16 cellular contexts compared by ENCODE assay signal in the genomic region with DNA sequence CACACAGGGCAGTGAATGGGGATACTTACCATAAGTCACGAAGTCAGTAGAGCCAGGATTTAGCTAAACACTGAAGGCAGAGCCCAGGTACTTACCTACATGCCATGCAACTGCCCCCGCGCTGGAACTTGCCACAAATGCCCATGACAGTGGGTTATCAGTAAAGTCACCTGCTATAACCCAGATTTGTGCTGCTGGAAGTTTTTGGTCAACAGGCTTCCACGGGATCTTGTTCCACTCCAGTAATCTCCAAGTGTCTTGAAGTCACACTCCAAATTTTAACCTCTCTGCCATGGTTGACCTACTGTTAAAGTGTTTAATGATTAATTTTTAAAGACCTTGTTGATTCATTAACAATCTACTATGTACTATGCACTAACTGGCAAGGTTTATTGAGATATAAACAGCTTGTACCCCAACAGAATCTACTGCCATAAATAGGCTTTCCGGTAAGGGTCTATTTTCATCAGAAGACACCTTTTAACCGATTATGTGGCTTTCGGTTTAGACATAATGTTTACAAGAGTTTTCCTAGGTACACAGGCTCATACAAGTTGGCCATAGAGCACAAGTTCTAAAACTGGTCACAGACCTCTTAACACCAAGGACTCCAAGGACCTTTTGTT. TPM values are rescaled to one million over a fixed set of nuclear protein-coding genes. Genes with fewer than 3 reads are reported as not detected.
A peak's percentile ranks its signal among the peaks of the same experiment; 100 is the strongest.
DNase-seq lines count a peak whose midpoint lies in the region; ATAC-seq and TF ChIP-seq lines count a peak whose summit lies in the region.
"Had no signal": no experiment of that assay in that cellular context is flagged by ENCODE, and none has a peak within 500 bp of the region (broad histone marks: within the 10 kb centered on the region; RNA-seq: fewer than 3 reads in every experiment).

No MANE protein-coding gene starts in this region.

- TF ChIP-seq CTCF in ascending aorta (IDR thresholded peaks at IDR 0.05): no peak

- H3K27me3 Mint-ChIP-seq in activated CD4-positive, alpha-beta memory T cell treated with anti-CD3 and anti-CD28 coated beads, Interleukin-2, amount 10 ng/mL, durations not matched to agents 7 days and 5 days: peaks cover 1% of the 10 kb centered on the region

- peaks cover 3 to 4% of the 10 kb centered on the region in 2 donors for H3K4me1 ChIP-seq in ascending aorta

- no peak overlapping the region for H3K4me3 Mint-ChIP-seq in activated CD4-positive, alpha-beta memory T cell treated with anti-CD3 and anti-CD28 coated beads, Interleukin-2, amount 10 ng/mL, durations not matched to agents 7 days and 5 days
- H3K4me3 Mint-ChIP-seq: activated naive CD8-positive, alpha-beta T cell treated with anti-CD3 and anti-CD28 coated beads for 36 hours had no signal

- H3K36me3 Mint-ChIP-seq in activated naive CD4-positive, alpha-beta T cell treated with anti-CD3 and anti-CD28 coated beads, Interleukin-2, amount 50 U/mL, for 72 hours: no peaks in the 10 kb centered on the region
- no peaks in the 10 kb centered on the region for H3K36me3 Mint-ChIP-seq in activated CD4-positive, alpha-beta memory T cell treated with anti-CD3 and anti-CD28 coated beads, Interleukin-2, amount 10 ng/mL, durations not matched to agents 7 days and 5 days (ENCODE audit: low read depth)

- CTCF ChIA-PET in activated CD4-positive, alpha-beta memory T cell treated with anti-CD3 and anti-CD28 coated beads, Interleukin-2, amount 10 ng/mL, durations not matched to agents 7 days and 5 days (lab: Charles Lee): interaction anchor here (1.0 kb wide), 1 partner anchor 67 kb away, joined by 4 read pairs; no protein-coding TSS in a partner anchor

- H3K27ac Mint-ChIP-seq in activated naive CD4-positive, alpha-beta T cell treated with anti-CD3 and anti-CD28 coated beads, Interleukin-2, amount 50 U/mL, for 72 hours: no peak overlapping the region
- no peak overlapping the region for H3K27ac Mint-ChIP-seq in activated CD4-positive, alpha-beta memory T cell treated with anti-CD3 and anti-CD28 coated beads, Interleukin-2, amount 10 ng/mL, durations not matched to agents 7 days and 5 days
- H3K27ac Mint-ChIP-seq: activated naive CD8-positive, alpha-beta T cell treated with anti-CD3 and anti-CD28 coated beads for 36 hours had no signal

- H3K4me1 Mint-ChIP-seq in activated CD4-positive, alpha-beta memory T cell treated with anti-CD3 and anti-CD28 coated beads, Interleukin-2, amount 10 ng/mL, durations not matched to agents 7 days and 5 days: peaks cover 3% of the 10 kb centered on the region

- H3K27me3 ChIP-seq in ascending aorta: no peaks in the 10 kb centered on the region
- H3K27me3 ChIP-seq: cardiac muscle cell had no signal

- ATAC-seq in activated naive CD4-positive, alpha-beta T cell treated with anti-CD3 and anti-CD28 coated beads, Interleukin-2, amount 50 U/mL, for 72 hours: no peak
- ATAC-seq in activated CD4-positive, CD25-positive, alpha-beta regulatory T cell treated with anti-CD3 and anti-CD28 coated beads, Interleukin-2, amount 50 U/mL, for 24 hours: no peak

- H3K9me3 ChIP-seq in ascending aorta: no peaks in the 10 kb centered on the region

- intact Hi-C loops in ascending aorta (cut with DNase I): no loop called here

- peak overlapping the region in 1 of 2 donors; percentile 38 for H3K4me3 ChIP-seq in ascending aorta
- H3K4me3 ChIP-seq: cardiac muscle cell had no signal

- DNase-seq in DMS79 treated with DMSO at 0.1 percent for 48 hours (lab: John Stamatoyannopoulos, UW) (peak; percentile 69), ascending aorta (ENCODE audit: low spot score in 2 of 2) (no peak), kidney tubule cell (ENCODE audit: low spot score) (peak; percentile 60), substantia nigra (lab: John Stamatoyannopoulos, UW) (peak in 1 of 49 donors; percentile 45)
- DNase-seq in activated naive CD4-positive, alpha-beta T cell treated with anti-CD3 and anti-CD28 coated beads, Interleukin-2, amount 50 U/mL, for 72 hours (ENCODE audit: low spot score in 2 of 2): no peak
- DNase-seq in activated CD4-positive, alpha-beta memory T cell treated with anti-CD3 and anti-CD28 coated beads, Interleukin-2, amount 10 ng/mL, durations not matched to agents 7 days and 5 days: no peak
- no peak for DNase-seq in activated CD4-positive, CD25-positive, alpha-beta regulatory T cell treated with anti-CD3 and anti-CD28 coated beads, Interleukin-2, amount 50 U/mL, for 72 hours
- DNase-seq: activated CD4-positive, alpha-beta T cell treated with anti-CD3 and anti-CD28 coated beads, Interleukin-2, amount 50 U/mL, for 4 hours; activated naive CD8-positive, alpha-beta T cell treated with anti-CD3 and anti-CD28 coated beads for 36 hours; activated T-cell treated with anti-CD3 and anti-CD28 coated beads, Interleukin-2, amount 50 U/mL, for 1 hour; effector CD8-positive, alpha-beta T cell; NCI-H524 treated with DMSO at 0.1 percent for 48 hours had no signal

- H3K27ac ChIP-seq in ascending aorta (peak overlapping the region; percentile 73 to 77), substantia nigra (ENCODE audit: low read depth, low read length, poor library complexity, severe bottlenecking) (peak overlapping the region; percentile 94)
- H3K27ac ChIP-seq: cardiac muscle cell had no signal

- no peaks in the 10 kb centered on the region for H3K9me3 Mint-ChIP-seq in activated naive CD4-positive, alpha-beta T cell treated with anti-CD3 and anti-CD28 coated beads, Interleukin-2, amount 50 U/mL, for 72 hours
- H3K9me3 Mint-ChIP-seq in activated CD4-positive, alpha-beta memory T cell treated with anti-CD3 and anti-CD28 coated beads, Interleukin-2, amount 10 ng/mL, durations not matched to agents 7 days and 5 days: no peaks in the 10 kb centered on the region
- H3K9me3 Mint-ChIP-seq: activated naive CD8-positive, alpha-beta T cell treated with anti-CD3 and anti-CD28 coated beads for 36 hours had no signal

- no peaks in the 10 kb centered on the region for H3K36me3 ChIP-seq in ascending aorta
- H3K36me3 ChIP-seq: cardiac muscle cell had no signal

- POLR2A ChIA-PET in activated CD4-positive, alpha-beta memory T cell treated with anti-CD3 and anti-CD28 coated beads, Interleukin-2, amount 10 ng/mL, durations not matched to agents 7 days and 5 days (lab: Charles Lee): no interaction called here

RNA-seq across cellular contexts. Expression of a gene that starts 6.3 kb away (rescaled TPM):
- not detected for total RNA-seq in ascending aorta
- not detected for total RNA-seq in activated naive CD4-positive, alpha-beta T cell treated with anti-CD3 and anti-CD28 coated beads, Interleukin-2, amount 50 U/mL, for 72 hours
- not detected for total RNA-seq in activated CD4-positive, alpha-beta memory T cell treated with anti-CD3 and anti-CD28 coated beads, Interleukin-2, amount 10 ng/mL, durations not matched to agents 7 days and 5 days
- total RNA-seq: cardiac muscle cell, kidney epithelial cell, osteocyte had no signal

Comparison
In these comparisons a context has a peak if more than half of its experiments do, and no peak if none do; other contexts are left out.
1. DNase-seq: peak in DMS79 treated with DMSO at 0.1 percent for 48 hours (single experiment) and kidney tubule cell (single experiment); none in ascending aorta (0 of 2), activated naive CD4-positive, alpha-beta T cell treated with anti-CD3 and anti-CD28 coated beads, Interleukin-2, amount 50 U/mL, for 72 hours (0 of 2), activated CD4-positive, alpha-beta memory T cell treated with anti-CD3 and anti-CD28 coated beads, Interleukin-2, amount 10 ng/mL, durations not matched to agents 7 days and 5 days (single experiment) and activated CD4-positive, CD25-positive, alpha-beta regulatory T cell treated with anti-CD3 and anti-CD28 coated beads, Interleukin-2, amount 50 U/mL, for 72 hours (single experiment).